In the genomic region with DNA sequence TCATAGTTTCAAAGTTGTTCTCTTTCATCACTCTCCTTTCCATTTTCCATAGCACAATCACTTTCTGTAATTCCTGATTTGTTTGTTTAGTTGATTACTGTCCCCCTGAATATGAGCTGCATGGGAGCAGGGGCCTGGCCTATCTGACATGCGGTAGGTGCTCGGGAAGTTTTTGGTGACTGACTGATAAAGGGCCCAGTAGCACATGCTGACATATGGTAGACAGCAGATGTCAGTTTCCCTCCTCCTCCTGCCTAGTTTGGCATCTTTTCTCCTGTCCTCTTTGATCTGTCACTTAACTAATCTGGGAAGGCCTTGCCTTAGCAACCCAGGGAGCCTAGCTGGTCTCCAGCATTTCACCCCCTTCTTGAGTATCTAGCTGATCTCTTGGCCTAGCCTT, we compare ENCODE assay signal across 28 cellular contexts. TPM values are rescaled to one million over a fixed set of nuclear protein-coding genes. Genes with fewer than 3 reads are reported as not detected.
"Had no signal": no experiment of that assay in that cellular context is flagged by ENCODE, and none has a peak within 500 bp of the region (broad histone marks: within the 10 kb centered on the region; RNA-seq: fewer than 3 reads in every experiment).

No MANE protein-coding gene starts in this region.

- H3K27ac Mint-ChIP-seq: naive thymus-derived CD4-positive, alpha-beta T cell; nephron had no signal

- H3K27me3 Mint-ChIP-seq: naive thymus-derived CD4-positive, alpha-beta T cell; stimulated activated naive CD8-positive, alpha-beta T cell treated with anti-CD3 and anti-CD28 coated beads, Interleukin-15, amount 100 ng/mL, for 72 hours had no signal

- H3K36me3 ChIP-seq: heart right ventricle, prostate gland, right atrium auricular region, suprapubic skin, transverse colon, uterus had no signal

- H3K27me3 ChIP-seq: esophagus muscularis mucosa, foreskin keratinocyte, gastroesophageal sphincter, heart right ventricle, left lung, right atrium auricular region, suprapubic skin, transverse colon, upper lobe of right lung, uterus had no signal

- H3K9me3 ChIP-seq: esophagus muscularis mucosa, left lung, prostate gland, right atrium auricular region, suprapubic skin, transverse colon, upper lobe of right lung, uterus had no signal

- H3K4me1 ChIP-seq: esophagus muscularis mucosa, foreskin keratinocyte, gastroesophageal sphincter, heart right ventricle, left lung, prostate gland, right atrium auricular region, suprapubic skin, transverse colon, upper lobe of right lung, uterus had no signal

- H3K4me1 Mint-ChIP-seq: nephron had no signal

- DNase-seq: dermis blood vessel endothelial cell; effector memory CD4-positive, alpha-beta T cell; foreskin keratinocyte; heart right ventricle; hippocampal formation; left cardiac atrium; left lung; mesenchymal stem cell; midbrain; naive thymus-derived CD4-positive, alpha-beta T cell; nucleus accumbens; stimulated activated CD4-positive, alpha-beta T cell treated with anti-CD3 and anti-CD28 coated beads, Interleukin-12 subunit alpha, Interleukin-12 subunit beta, amount 100 ng/mL, for 4 hours; stimulated activated CD4-positive, alpha-beta T cell treated with anti-CD3 and anti-CD28 coated beads, Interleukin-1b, Interleukin-23, amount 100 ng/mL, for 48 hours; stimulated activated CD4-positive, alpha-beta T cell treated with anti-CD3 and anti-CD28 coated beads, Interleukin-4, amount 100 ng/mL, for 1 hour; stimulated activated CD8-positive, alpha-beta memory T cell treated with anti-CD3 and anti-CD28 coated beads, Interleukin-4, amount 100 ng/mL, for 48 hours; stimulated activated naive CD4-positive, alpha-beta T cell; stimulated activated naive CD8-positive, alpha-beta T cell treated with anti-CD3 and anti-CD28 coated beads, Interleukin-15, amount 100 ng/mL, for 72 hours; transverse colon; upper lobe of right lung; uterus had no signal

- H3K4me3 Mint-ChIP-seq: naive thymus-derived CD4-positive, alpha-beta T cell; nephron; stimulated activated naive CD8-positive, alpha-beta T cell treated with anti-CD3 and anti-CD28 coated beads, Interleukin-15, amount 100 ng/mL, for 72 hours had no signal

- H3K27ac ChIP-seq: esophagus muscularis mucosa, foreskin keratinocyte, gastroesophageal sphincter, heart right ventricle, left lung, prostate gland, right atrium auricular region, suprapubic skin, transverse colon, upper lobe of right lung, uterus had no signal

- H3K4me2 ChIP-seq: smooth muscle cell had no signal

- H3K4me3 ChIP-seq: esophagus muscularis mucosa, gastroesophageal sphincter, heart right ventricle, left lung, prostate gland, right atrium auricular region, smooth muscle cell, suprapubic skin, transverse colon, upper lobe of right lung, uterus had no signal

- H3K9me3 Mint-ChIP-seq: stimulated activated naive CD8-positive, alpha-beta T cell treated with anti-CD3 and anti-CD28 coated beads, Interleukin-15, amount 100 ng/mL, for 72 hours had no signal

RNA-seq across cellular contexts. Expression of a gene that starts 14.4 kb away (rescaled TPM):
- total RNA-seq: osteocyte had no signal
